19 cellular contexts compared by ENCODE assay signal in genomic region chr18:13407484-13407883, GRCh38.
"Had no signal": no experiment of that assay in that cellular context is flagged by ENCODE, and none has a peak within 500 bp of the region (broad histone marks: within the 10 kb centered on the region; RNA-seq: fewer than 3 reads in every experiment).

No MANE protein-coding gene starts in this region.

- ATAC-seq: gastroesophageal sphincter; left lung; lower lobe of right lung; naive thymus-derived CD8-positive, alpha-beta T cell; right cardiac atrium; stimulated activated naive B cell treated with anti-CD40 and anti-IgM and Interleukin-4, amounts not matched to agents 10 μg/mL and 1 μg/mL and 100 μg/mL, for 72 hours; upper lobe of right lung had no signal

- FAIRE-seq: colon, kidney had no signal

- DNase-seq: effector CD4-positive, alpha-beta T cell; heart left ventricle; kidney; left lung; lower lobe of right lung; naive thymus-derived CD8-positive, alpha-beta T cell; nephron progenitor cell; nucleus accumbens; ovary; posterior cingulate gyrus; psoas muscle; right cardiac atrium; spleen; stimulated activated CD4-positive, alpha-beta T cell treated with anti-CD3 and anti-CD28 coated beads, Interleukin-2, amount 100 ng/mL, for 48 hours; stimulated activated naive B cell treated with anti-CD40 and anti-IgM and Interleukin-4, amounts not matched to agents 10 μg/mL and 1 μg/mL and 100 μg/mL, for 72 hours; transverse colon; upper lobe of right lung had no signal
